In the genomic region with DNA sequence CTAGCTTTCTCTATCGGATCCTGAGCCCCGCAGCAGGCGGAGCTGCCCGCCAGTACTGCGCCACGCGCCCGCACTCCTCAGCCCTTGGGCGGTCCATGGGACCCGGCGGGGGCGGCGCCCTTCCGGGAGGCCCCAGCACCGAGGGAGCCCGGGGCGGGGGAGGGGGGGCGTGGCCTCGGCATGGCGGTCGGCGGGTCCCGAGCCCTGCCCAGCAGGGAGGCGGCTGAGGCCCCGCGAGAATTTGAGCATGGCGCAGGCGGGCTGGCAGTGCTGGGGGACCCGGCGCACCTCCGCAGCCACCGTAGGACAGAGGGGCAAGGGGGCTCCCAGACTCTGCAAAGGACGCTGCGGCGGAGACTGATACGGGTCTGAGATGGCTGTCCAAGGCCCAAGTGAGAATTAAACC, we compare ENCODE assay signal across 24 cellular contexts. TPM values are rescaled to one million over a fixed set of nuclear protein-coding genes. Genes with fewer than 3 reads are reported as not detected.
DNase-seq lines count a peak whose midpoint lies in the region; ATAC-seq and TF ChIP-seq lines count a peak whose summit lies in the region.
"Had no signal": no experiment of that assay in that cellular context is flagged by ENCODE, and none has a peak within 500 bp of the region (broad histone marks: within the 10 kb centered on the region; RNA-seq: fewer than 3 reads in every experiment).

No MANE protein-coding gene starts in this region.

- no peaks in the 10 kb centered on the region for H3K36me3 ChIP-seq in ascending aorta
- H3K36me3 ChIP-seq: MG63 had no signal

- no peaks in the 10 kb centered on the region for H3K9me3 Mint-ChIP-seq in stimulated activated naive CD8-positive, alpha-beta T cell treated with anti-CD3 and anti-CD28 coated beads, Interleukin-15, amount 100 ng/mL, for 72 hours
- H3K9me3 Mint-ChIP-seq: activated CD4-positive, alpha-beta memory T cell treated with anti-CD3 and anti-CD28 coated beads for 36 hours; activated naive CD8-positive, alpha-beta T cell treated with anti-CD3 and anti-CD28 coated beads, Interleukin-2, amount 10 ng/mL, durations not matched to agents 7 days and 5 days; CD4-positive, alpha-beta T cell had no signal

- no peaks in the 10 kb centered on the region for H3K4me1 ChIP-seq in ascending aorta
- H3K4me1 ChIP-seq: foreskin keratinocyte had no signal

- intact Hi-C loops in posterior vena cava (cut with DNase I) (loop anchor here in 1 of 2 donors (2.0 kb wide), 1 partner anchor 95 kb away; no protein-coding TSS in a partner anchor), ascending aorta (cut with DNase I) (no loop called here)

- H3K27me3 Mint-ChIP-seq in stimulated activated naive CD8-positive, alpha-beta T cell treated with anti-CD3 and anti-CD28 coated beads, Interleukin-15, amount 100 ng/mL, for 72 hours = peaks cover 8% of the 10 kb centered on the region
- H3K27me3 Mint-ChIP-seq: activated CD4-positive, alpha-beta memory T cell treated with anti-CD3 and anti-CD28 coated beads for 36 hours; activated naive CD8-positive, alpha-beta T cell treated with anti-CD3 and anti-CD28 coated beads, Interleukin-2, amount 10 ng/mL, durations not matched to agents 7 days and 5 days had no signal

- H3K4me1 Mint-ChIP-seq in stimulated activated naive CD8-positive, alpha-beta T cell treated with anti-CD3 and anti-CD28 coated beads, Interleukin-15, amount 100 ng/mL, for 72 hours = no peaks in the 10 kb centered on the region
- H3K4me1 Mint-ChIP-seq: activated naive CD8-positive, alpha-beta T cell treated with anti-CD3 and anti-CD28 coated beads, Interleukin-2, amount 10 ng/mL, durations not matched to agents 7 days and 5 days had no signal

- H3K4me3 Mint-ChIP-seq in stimulated activated naive CD8-positive, alpha-beta T cell treated with anti-CD3 and anti-CD28 coated beads, Interleukin-15, amount 100 ng/mL, for 72 hours = no peak overlapping the region
- H3K4me3 Mint-ChIP-seq: activated CD4-positive, alpha-beta memory T cell treated with anti-CD3 and anti-CD28 coated beads for 36 hours; activated naive CD8-positive, alpha-beta T cell treated with anti-CD3 and anti-CD28 coated beads, Interleukin-2, amount 10 ng/mL, durations not matched to agents 7 days and 5 days; CD4-positive, alpha-beta T cell had no signal

- H3K27ac Mint-ChIP-seq in stimulated activated naive CD8-positive, alpha-beta T cell treated with anti-CD3 and anti-CD28 coated beads, Interleukin-15, amount 100 ng/mL, for 72 hours = no peak overlapping the region
- H3K27ac Mint-ChIP-seq: activated CD4-positive, alpha-beta memory T cell treated with anti-CD3 and anti-CD28 coated beads for 36 hours; activated naive CD8-positive, alpha-beta T cell treated with anti-CD3 and anti-CD28 coated beads, Interleukin-2, amount 10 ng/mL, durations not matched to agents 7 days and 5 days; CD4-positive, alpha-beta T cell had no signal

- TF ChIP-seq CTCF in ascending aorta (IDR thresholded peaks at IDR 0.05) = no peak

- no peak overlapping the region for H3K4me3 ChIP-seq in ascending aorta
- H3K4me3 ChIP-seq: body of pancreas, heart right ventricle had no signal

- H3K27ac ChIP-seq in ascending aorta = no peak overlapping the region
- H3K27ac ChIP-seq: body of pancreas, foreskin keratinocyte, heart right ventricle had no signal

- H3K9me3 ChIP-seq in ascending aorta = no peaks in the 10 kb centered on the region
- H3K9me3 ChIP-seq: body of pancreas, heart right ventricle had no signal

- DNase-seq in stimulated activated naive CD8-positive, alpha-beta T cell treated with anti-CD3 and anti-CD28 coated beads, Interleukin-15, amount 100 ng/mL, for 72 hours = no peak
- DNase-seq in stimulated activated naive CD8-positive, alpha-beta T cell treated with anti-CD3 and anti-CD28 coated beads, Interleukin-15, Interleukin-2, amounts not matched to agents 100 U/mL and 50 U/mL, for 24 hours = no peak
- DNase-seq in ecto neural progenitor cell (ENCODE audit: low spot score) (peak; percentile 42), posterior vena cava (ENCODE audit: low spot score) (peak; percentile 87), ascending aorta (ENCODE audit: low spot score in 2 of 2) (no peak), COLO829 (ENCODE audit: low spot score) (no peak)
- DNase-seq: activated CD4-positive, alpha-beta memory T cell treated with anti-CD3 and anti-CD28 coated beads for 36 hours; activated CD4-positive, CD25-positive, alpha-beta regulatory T cell; activated CD8-positive, alpha-beta memory T cell treated with anti-CD3 and anti-CD28 coated beads, Interleukin-2, amount 50 U/mL, for 48 hours; activated naive CD8-positive, alpha-beta T cell treated with anti-CD3 and anti-CD28 coated beads, Interleukin-2, amount 10 ng/mL, durations not matched to agents 7 days and 5 days; CD4-positive, alpha-beta T cell; effector CD4-positive, alpha-beta T cell; erythroblast; foreskin keratinocyte; GOT3; heart right ventricle; NCI-H2081 treated with DMSO at 0.1 percent for 48 hours; NCI-H446 treated with DMSO at 0.1 percent for 48 hours; OCI-M1; substantia nigra; T1000 had no signal

- ATAC-seq in stimulated activated naive CD8-positive, alpha-beta T cell treated with anti-CD3 and anti-CD28 coated beads, Interleukin-15, amount 100 ng/mL, for 72 hours = peak; percentile 35
- no peak for ATAC-seq in stimulated activated naive CD8-positive, alpha-beta T cell treated with anti-CD3 and anti-CD28 coated beads, Interleukin-15, Interleukin-2, amounts not matched to agents 100 U/mL and 50 U/mL, for 24 hours
- ATAC-seq in GM19328 (IDR thresholded peaks at IDR 0.05; ENCODE audit: unreplicated experiment) = no peak
- ATAC-seq: body of pancreas, foreskin keratinocyte, heart right ventricle had no signal

- H3K27me3 ChIP-seq in ascending aorta = no peaks in the 10 kb centered on the region
- H3K27me3 ChIP-seq: body of pancreas, foreskin keratinocyte, heart right ventricle had no signal

RNA-seq across cellular contexts. Expression of a gene that starts 6.8 kb away (rescaled TPM):
- total RNA-seq in posterior vena cava (10 to 100 TPM in 1 of 2 donors, 1 to 10 TPM in 1; 9.1 to 14.9 TPM), ascending aorta (0.64 TPM)
- total RNA-seq: foreskin keratinocyte had no signal

Comparison
In these comparisons a context has a peak if more than half of its experiments do, and no peak if none do; other contexts are left out.
1. DNase-seq: peak in ecto neural progenitor cell (single experiment) and posterior vena cava (single experiment); none in stimulated activated naive CD8-positive, alpha-beta T cell treated with anti-CD3 and anti-CD28 coated beads, Interleukin-15, amount 100 ng/mL, for 72 hours (0 of 2), stimulated activated naive CD8-positive, alpha-beta T cell treated with anti-CD3 and anti-CD28 coated beads, Interleukin-15, Interleukin-2, amounts not matched to agents 100 U/mL and 50 U/mL, for 24 hours (single experiment), ascending aorta (0 of 2) and COLO829 (single experiment).